ENCODE assay signal across 17 cellular contexts in genomic region chr1:156163712-156164464, GRCh38.
"Had no signal": no experiment of that assay in that cellular context is flagged by ENCODE, and none has a peak within 500 bp of the region (broad histone marks: within the 10 kb centered on the region; RNA-seq: fewer than 3 reads in every experiment).

No MANE protein-coding gene starts in this region.

- H3K27ac Mint-ChIP-seq: nephron progenitor cell had no signal

- H3K27ac ChIP-seq: coronary artery, hepatocyte, ovary had no signal

- H3K27me3 ChIP-seq: dorsolateral prefrontal cortex, hepatocyte, ovary had no signal

- H3K4me2 ChIP-seq: hepatocyte had no signal

- DNase-seq: effector CD8-positive, alpha-beta T cell; foreskin melanocyte; head of caudate nucleus; left colon; left ventricle myocardium superior; mesendoderm; naive B cell; nephron progenitor cell; right cardiac atrium; small intestine; stimulated activated CD4-positive, alpha-beta T cell treated with anti-CD3 and anti-CD28 coated beads, Interleukin-12 subunit alpha, Interleukin-12 subunit beta, amount 100 ng/mL, for 4 hours; stimulated activated naive CD4-positive, alpha-beta T cell treated with Interleukin-2 at 50 U/mL for 16 hours; trophoblast cell had no signal

- ATAC-seq: left colon, left ventricle myocardium superior, right cardiac atrium had no signal

- H3K27me3 Mint-ChIP-seq: naive B cell had no signal

- H3K4me3 Mint-ChIP-seq: nephron progenitor cell had no signal

- H3K79me2 ChIP-seq: hepatocyte had no signal

- H3K9me3 Mint-ChIP-seq: naive B cell had no signal

- H2AFZ ChIP-seq: hepatocyte had no signal

- H3K36me3 ChIP-seq: ovary had no signal

- H3K4me3 ChIP-seq: coronary artery, dorsolateral prefrontal cortex, hepatocyte, ovary had no signal

- H3K9me3 ChIP-seq: ovary had no signal
